In the genomic region with DNA sequence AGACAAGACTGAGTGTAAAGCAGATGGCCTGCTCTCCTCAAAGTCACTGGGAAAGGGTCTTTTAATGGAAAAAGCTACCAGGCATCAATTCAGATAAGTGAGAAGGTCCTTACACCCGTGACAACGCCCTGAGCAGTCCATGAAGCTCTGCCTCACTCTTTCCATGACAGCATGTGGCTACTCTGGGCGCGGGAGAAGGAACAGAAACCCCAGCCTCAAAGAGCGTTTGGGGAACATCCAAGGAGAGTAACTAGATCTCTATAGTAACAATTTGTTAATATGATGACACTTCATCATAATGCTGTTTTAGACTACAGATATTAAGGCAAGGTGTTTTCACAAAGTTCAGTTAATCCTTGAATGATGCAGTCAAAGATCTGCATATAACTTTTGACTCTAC, we compare ENCODE assay signal across 16 cellular contexts. TPM values are rescaled to one million over a fixed set of nuclear protein-coding genes. Genes with fewer than 3 reads are reported as not detected.
"Had no signal": no experiment of that assay in that cellular context is flagged by ENCODE, and none has a peak within 500 bp of the region (broad histone marks: within the 10 kb centered on the region; RNA-seq: fewer than 3 reads in every experiment).

No MANE protein-coding gene starts in this region.

- H3K4me3 ChIP-seq: cardiac muscle cell, neural progenitor cell, psoas muscle, testis, upper lobe of left lung had no signal

- H3K27ac ChIP-seq: cardiac muscle cell, neural progenitor cell, psoas muscle, testis, upper lobe of left lung had no signal

- H3K9me3 ChIP-seq: psoas muscle, testis had no signal

- H3K4me2 ChIP-seq: neural progenitor cell had no signal

- ATAC-seq: activated T-cell treated with anti-CD3 and anti-CD28 coated beads, Interleukin-2, amount 50 U/mL, for 72 hours; effector memory CD8-positive, alpha-beta T cell; naive thymus-derived CD4-positive, alpha-beta T cell; psoas muscle; right cardiac atrium had no signal

- H3K4me1 ChIP-seq: psoas muscle, testis, upper lobe of left lung had no signal

- H3K36me3 ChIP-seq: cardiac muscle cell, neural progenitor cell, upper lobe of left lung had no signal

- H3K4me3 Mint-ChIP-seq: activated B cell treated with CpG ODN at 0.5 μM for 24 hours; activated naive CD4-positive, alpha-beta T cell treated with anti-CD3 and anti-CD28 coated beads, Interleukin-2, amount 50 U/mL, for 24 hours; activated T-cell treated with anti-CD3 and anti-CD28 coated beads, Interleukin-2, amount 50 U/mL, for 72 hours; effector memory CD8-positive, alpha-beta T cell; memory B cell; naive thymus-derived CD4-positive, alpha-beta T cell; neural progenitor cell had no signal

- H3K9ac ChIP-seq: neural progenitor cell had no signal

- H3K27me3 ChIP-seq: cardiac muscle cell, neural progenitor cell, testis, upper lobe of left lung had no signal

- H3K36me3 Mint-ChIP-seq: neural progenitor cell had no signal

- H3K9me3 Mint-ChIP-seq: activated naive CD4-positive, alpha-beta T cell treated with anti-CD3 and anti-CD28 coated beads, Interleukin-2, amount 50 U/mL, for 24 hours; effector memory CD8-positive, alpha-beta T cell; neural progenitor cell had no signal

- H3K27ac Mint-ChIP-seq: activated B cell treated with CpG ODN at 0.5 μM for 24 hours; activated naive CD4-positive, alpha-beta T cell treated with anti-CD3 and anti-CD28 coated beads, Interleukin-2, amount 50 U/mL, for 24 hours; activated T-cell treated with anti-CD3 and anti-CD28 coated beads, Interleukin-2, amount 50 U/mL, for 72 hours; effector memory CD8-positive, alpha-beta T cell; memory B cell; naive thymus-derived CD4-positive, alpha-beta T cell; neural progenitor cell had no signal

- DNase-seq: activated B cell treated with CpG ODN at 0.5 μM for 24 hours; activated CD4-positive, alpha-beta T cell treated with anti-CD3 and anti-CD28 coated beads for 48 hours; activated CD8-positive, alpha-beta memory T cell treated with anti-CD3 and anti-CD28 coated beads for 24 hours; activated CD8-positive, alpha-beta memory T cell treated with anti-CD3 and anti-CD28 coated beads, Interleukin-2, amount 50 U/mL, for 48 hours; activated gamma-delta T cell; activated T-cell treated with anti-CD3 and anti-CD28 coated beads, Interleukin-2, amount 50 U/mL, for 72 hours; effector memory CD8-positive, alpha-beta T cell; naive thymus-derived CD4-positive, alpha-beta T cell; psoas muscle; right cardiac atrium; testis; upper lobe of left lung had no signal

- H3K4me1 Mint-ChIP-seq: activated B cell treated with CpG ODN at 0.5 μM for 24 hours; activated naive CD4-positive, alpha-beta T cell treated with anti-CD3 and anti-CD28 coated beads, Interleukin-2, amount 50 U/mL, for 24 hours; memory B cell had no signal

- H2AFZ ChIP-seq: neural progenitor cell had no signal

RNA-seq across cellular contexts. Expression of a gene that starts 55.3 kb away (rescaled TPM):
- total RNA-seq: activated B cell treated with CpG ODN at 0.5 μM for 24 hours; naive thymus-derived CD4-positive, alpha-beta T cell had no signal
